In genomic region chr10:804191-804781, GRCh38 we compare ENCODE assay signal across 2 cellular contexts.
TF ChIP-seq lines count a peak whose summit lies in the region.

No MANE protein-coding gene starts in this region.

TF ChIP-seq in IMR-90, 13 proteins besides CTCF, POLR2A, EP300 and RAD21:
- TF ChIP-seq FOS (IDR thresholded peaks at IDR 0.05; ENCODE audit: low read depth, low read length) (no peak), USF2 (IDR thresholded peaks at IDR 0.05; ENCODE audit: low read depth, low read length) (no peak), MAZ (IDR thresholded peaks at IDR 0.05; ENCODE audit: borderline replicate concordance, low read depth, low read length) (no peak)
TF ChIP-seq in IMR-90: peak in this region for 0.

TF ChIP-seq in K562, 482 proteins besides CTCF, POLR2A, EP300 and RAD21:
- TF ChIP-seq HMBOX1 (IDR thresholded peaks at IDR 0.05) = no peak
- no peak for TF ChIP-seq KLF16 (IDR thresholded peaks at IDR 0.05)
- TF ChIP-seq SAFB (IDR thresholded peaks at IDR 0.05; ENCODE audit: borderline replicate concordance, low read depth, low read length) = no peak
- TF ChIP-seq RBM22 (IDR thresholded peaks at IDR 0.05; ENCODE audit: low read depth, low read length, poor library complexity, severe bottlenecking) = peak; percentile 83
- TF ChIP-seq ZNF695 (CRISPR knock-in tag; IDR thresholded peaks at IDR 0.05) = no peak
- TF ChIP-seq POLR2G (IDR thresholded peaks at IDR 0.05; ENCODE audit: low read depth, low read length) = peak; percentile 55; the same call in 1 of the 2 replicates
- TF ChIP-seq ZNF436 (CRISPR knock-in tag; IDR thresholded peaks at IDR 0.05) = no peak
- no peak for TF ChIP-seq ARID3A (IDR thresholded peaks at IDR 0.05; ENCODE audit: borderline replicate concordance, low read depth, low read length)
- no peak for TF ChIP-seq ZNF121 (CRISPR knock-in tag; conservative IDR thresholded peaks at IDR 0.05)
- no peak for TF ChIP-seq SMAD1 (IDR thresholded peaks at IDR 0.05; ENCODE audit: low read depth, low read length, partially characterized antibody)
TF ChIP-seq in K562: peak in this region for 2.
